ENCODE assay signal across 26 cellular contexts in the genomic region with DNA sequence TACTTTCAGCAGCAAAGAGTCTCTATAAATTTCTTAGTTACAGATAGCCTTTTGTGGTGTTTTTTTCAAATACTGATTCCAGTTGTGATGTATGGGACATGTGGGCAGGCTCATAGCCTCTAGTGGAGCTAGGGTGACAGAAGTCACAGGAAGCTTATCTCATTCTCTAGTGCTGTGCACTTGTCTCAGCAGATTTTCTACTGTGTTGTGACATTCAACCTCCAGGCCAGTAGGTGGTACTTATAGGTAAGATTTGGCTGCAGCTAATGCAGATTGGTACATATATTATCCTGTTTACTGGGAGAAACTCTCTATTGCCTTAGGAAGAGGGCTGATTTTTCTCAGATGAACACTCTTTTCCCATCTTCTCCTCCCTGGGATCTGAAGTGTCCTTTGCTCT.
"Had no signal": no experiment of that assay in that cellular context is flagged by ENCODE, and none has a peak within 500 bp of the region (broad histone marks: within the 10 kb centered on the region; RNA-seq: fewer than 3 reads in every experiment).

No MANE protein-coding gene starts in this region.

- DNase-seq: activated CD4-positive, alpha-beta T cell treated with anti-CD3 and anti-CD28 coated beads for 36 hours; activated CD4-positive, alpha-beta T cell treated with anti-CD3 and anti-CD28 coated beads, Interleukin-2, amount 50 U/mL, for 48 hours; activated CD8-positive, alpha-beta memory T cell treated with anti-CD3 and anti-CD28 coated beads, Interleukin-2, amount 10 ng/mL, durations not matched to agents 7 days and 5 days; activated effector memory CD4-positive, alpha-beta T cell treated with Interleukin-2 at 50 U/mL for 16 hours; activated naive CD4-positive, alpha-beta T cell; activated T-cell treated with anti-CD3 and anti-CD28 coated beads, Interleukin-2, amount 50 U/mL, for 24 hours; brain microvascular endothelial cell; cerebellar nuclear complex; Kasumi-1; KBM-7; NCI-H1048; NCI-H2029; NCI-H2107; NCI-H2171 treated with DMSO at 0.1 percent for 48 hours; NCI-H226; NCI-H526; NCI-H774; Peyer's patch; Right ventricle myocardium superior; SJCRH30; SK-N-SH; T-helper 1 cell had no signal

- H3K4me1 ChIP-seq: Peyer's patch, SJCRH30 had no signal

- H3K27me3 ChIP-seq: brain microvascular endothelial cell, Peyer's patch, SJCRH30 had no signal

- H3K9me3 Mint-ChIP-seq: activated T-helper 1 cell treated with anti-CD3 and anti-CD28 coated beads, Interleukin-12 subunit alpha, Interleukin-12 subunit beta, Interleukin-2, Interleukin-4 antibody, amounts not matched to agents 30 ng/mL and 10 ng/mL and 1 ng/mL, durations not matched to agents 14 hours and 24 hours and 36 hours had no signal

- H3K27ac ChIP-seq: brain microvascular endothelial cell, Peyer's patch, RWPE1, SJCRH30, VCaP had no signal

- H3K4me3 Mint-ChIP-seq: activated CD4-positive, alpha-beta T cell treated with anti-CD3 and anti-CD28 coated beads for 36 hours; activated CD8-positive, alpha-beta memory T cell treated with anti-CD3 and anti-CD28 coated beads, Interleukin-2, amount 10 ng/mL, durations not matched to agents 7 days and 5 days; activated naive CD4-positive, alpha-beta T cell treated with anti-CD3 and anti-CD28 coated beads, Interleukin-2, amount 50 U/mL, for 24 hours; activated T-cell treated with anti-CD3 and anti-CD28 coated beads, Interleukin-2, amount 50 U/mL, for 24 hours; activated T-helper 1 cell treated with anti-CD3 and anti-CD28 coated beads, Interleukin-12 subunit alpha, Interleukin-12 subunit beta, Interleukin-2, Interleukin-4 antibody, amounts not matched to agents 30 ng/mL and 10 ng/mL and 1 ng/mL, durations not matched to agents 14 hours and 24 hours and 36 hours had no signal

- H3K36me3 ChIP-seq: brain microvascular endothelial cell, Peyer's patch, SJCRH30 had no signal

- H3K4me1 Mint-ChIP-seq: activated CD4-positive, alpha-beta T cell treated with anti-CD3 and anti-CD28 coated beads for 36 hours; activated CD8-positive, alpha-beta memory T cell treated with anti-CD3 and anti-CD28 coated beads, Interleukin-2, amount 10 ng/mL, durations not matched to agents 7 days and 5 days; activated naive CD4-positive, alpha-beta T cell treated with anti-CD3 and anti-CD28 coated beads, Interleukin-2, amount 50 U/mL, for 24 hours had no signal

- H3K27ac Mint-ChIP-seq: activated CD4-positive, alpha-beta T cell treated with anti-CD3 and anti-CD28 coated beads for 36 hours; activated CD8-positive, alpha-beta memory T cell treated with anti-CD3 and anti-CD28 coated beads, Interleukin-2, amount 10 ng/mL, durations not matched to agents 7 days and 5 days; activated naive CD4-positive, alpha-beta T cell treated with anti-CD3 and anti-CD28 coated beads, Interleukin-2, amount 50 U/mL, for 24 hours; activated T-cell treated with anti-CD3 and anti-CD28 coated beads, Interleukin-2, amount 50 U/mL, for 24 hours; activated T-helper 1 cell treated with anti-CD3 and anti-CD28 coated beads, Interleukin-12 subunit alpha, Interleukin-12 subunit beta, Interleukin-2, Interleukin-4 antibody, amounts not matched to agents 30 ng/mL and 10 ng/mL and 1 ng/mL, durations not matched to agents 14 hours and 24 hours and 36 hours had no signal

- ATAC-seq: activated CD4-positive, alpha-beta T cell treated with anti-CD3 and anti-CD28 coated beads for 36 hours; activated CD8-positive, alpha-beta memory T cell treated with anti-CD3 and anti-CD28 coated beads, Interleukin-2, amount 10 ng/mL, durations not matched to agents 7 days and 5 days had no signal

- H3K27me3 Mint-ChIP-seq: activated CD4-positive, alpha-beta T cell treated with anti-CD3 and anti-CD28 coated beads for 36 hours; activated CD8-positive, alpha-beta memory T cell treated with anti-CD3 and anti-CD28 coated beads, Interleukin-2, amount 10 ng/mL, durations not matched to agents 7 days and 5 days; activated naive CD4-positive, alpha-beta T cell treated with anti-CD3 and anti-CD28 coated beads, Interleukin-2, amount 50 U/mL, for 24 hours; activated T-cell treated with anti-CD3 and anti-CD28 coated beads, Interleukin-2, amount 50 U/mL, for 24 hours had no signal

- H3K9me3 ChIP-seq: Peyer's patch, SJCRH30, SK-N-SH had no signal

- H3K4me3 ChIP-seq: Peyer's patch, SJCRH30 had no signal

- H3K36me3 Mint-ChIP-seq: activated CD8-positive, alpha-beta memory T cell treated with anti-CD3 and anti-CD28 coated beads, Interleukin-2, amount 10 ng/mL, durations not matched to agents 7 days and 5 days; activated naive CD4-positive, alpha-beta T cell treated with anti-CD3 and anti-CD28 coated beads, Interleukin-2, amount 50 U/mL, for 24 hours had no signal
